ENCODE assay signal across 25 cellular contexts in the genomic region with DNA sequence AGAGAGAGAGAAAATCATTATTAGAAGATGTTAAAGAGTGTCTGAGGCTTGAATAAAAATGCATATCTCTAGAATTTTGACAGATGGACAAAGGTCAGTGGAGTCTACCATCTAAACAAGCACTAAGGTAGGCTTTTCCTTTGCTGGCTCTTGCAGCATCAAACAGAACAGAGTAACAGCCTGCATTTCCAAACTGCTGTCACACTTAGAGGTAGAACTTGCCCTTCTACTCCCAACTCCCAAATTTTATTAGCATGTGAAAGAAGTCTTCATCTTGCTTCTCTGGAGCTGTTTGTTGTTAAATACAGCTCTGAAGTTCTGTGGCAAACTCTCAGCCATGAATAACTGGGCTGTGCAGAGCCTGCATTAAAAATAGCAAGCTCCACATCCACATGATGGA.
"Had no signal": no experiment of that assay in that cellular context is flagged by ENCODE, and none has a peak within 500 bp of the region (broad histone marks: within the 10 kb centered on the region; RNA-seq: fewer than 3 reads in every experiment).

No MANE protein-coding gene starts in this region.

- H3K9me3 Mint-ChIP-seq: activated naive CD4-positive, alpha-beta T cell treated with anti-CD3 and anti-CD28 coated beads, Interleukin-2, amount 50 U/mL, for 72 hours; activated T-helper 1 cell treated with anti-CD3 and anti-CD28 coated beads, Interleukin-12 subunit alpha, Interleukin-12 subunit beta, Interleukin-2, Interleukin-4 antibody, amounts not matched to agents 30 ng/mL and 10 ng/mL and 1 ng/mL, durations not matched to agents 14 hours and 24 hours and 36 hours; dendritic cell treated with granulocyte-macrophage colony-stimulating factor and Interleukin-4, amounts not matched to agents 40 ng/mL and 50 ng/mL, for 4 days had no signal

- DNase-seq: activated CD4-positive, alpha-beta T cell treated with anti-CD3 and anti-CD28 coated beads for 36 hours; activated CD4-positive, alpha-beta T cell treated with anti-CD3 and anti-CD28 coated beads, Interleukin-2, amount 50 U/mL, for 48 hours; activated gamma-delta T cell treated with Interleukin-2 at 50 U/mL for 16 hours; activated T-cell treated with anti-CD3 and anti-CD28 coated beads for 4 hours; adrenal gland; effector CD8-positive, alpha-beta T cell; islet precursor cell; left colon; lower lobe of right lung; occipital lobe; posterior cingulate gyrus; retina; stimulated activated CD4-positive, alpha-beta T cell treated with anti-CD3 and anti-CD28 coated beads, Interleukin-12 subunit alpha, Interleukin-12 subunit beta, amount 100 ng/mL, for 4 hours; stimulated activated CD4-positive, alpha-beta T cell treated with anti-CD3 and anti-CD28 coated beads, Interleukin-1b, Interleukin-23, amount 100 ng/mL, for 48 hours; stimulated activated CD8-positive, alpha-beta memory T cell treated with anti-CD3 and anti-CD28 coated beads, Interleukin-4, amount 100 ng/mL, for 48 hours; stimulated activated naive CD4-positive, alpha-beta T cell treated with Interleukin-2 at 50 U/mL for 16 hours; T-helper 2 cell; trophoblast cell; WERI-Rb-1 had no signal

- H3K9me3 ChIP-seq: adrenal gland, lower lobe of right lung, suprapubic skin had no signal

- ATAC-seq: activated CD4-positive, alpha-beta T cell treated with anti-CD3 and anti-CD28 coated beads for 36 hours; activated naive CD4-positive, alpha-beta T cell treated with anti-CD3 and anti-CD28 coated beads, Interleukin-2, amount 50 U/mL, for 72 hours; esophagus mucosa; left colon; lower lobe of right lung had no signal

- H3K27me3 ChIP-seq: adrenal gland, suprapubic skin had no signal

- H3K4me3 Mint-ChIP-seq: activated CD4-positive, alpha-beta T cell treated with anti-CD3 and anti-CD28 coated beads for 36 hours; activated T-helper 1 cell treated with anti-CD3 and anti-CD28 coated beads, Interleukin-12 subunit alpha, Interleukin-12 subunit beta, Interleukin-2, Interleukin-4 antibody, amounts not matched to agents 30 ng/mL and 10 ng/mL and 1 ng/mL, durations not matched to agents 14 hours and 24 hours and 36 hours; dendritic cell treated with granulocyte-macrophage colony-stimulating factor and Interleukin-4, amounts not matched to agents 40 ng/mL and 50 ng/mL, for 4 days had no signal

- FAIRE-seq: bronchial epithelial cell had no signal

- H3K27ac ChIP-seq: adrenal gland, lower lobe of right lung, suprapubic skin, WERI-Rb-1 had no signal

- H3K27ac Mint-ChIP-seq: activated CD4-positive, alpha-beta T cell treated with anti-CD3 and anti-CD28 coated beads for 36 hours; activated naive CD4-positive, alpha-beta T cell treated with anti-CD3 and anti-CD28 coated beads, Interleukin-2, amount 50 U/mL, for 72 hours; activated T-helper 1 cell treated with anti-CD3 and anti-CD28 coated beads, Interleukin-12 subunit alpha, Interleukin-12 subunit beta, Interleukin-2, Interleukin-4 antibody, amounts not matched to agents 30 ng/mL and 10 ng/mL and 1 ng/mL, durations not matched to agents 14 hours and 24 hours and 36 hours; dendritic cell treated with granulocyte-macrophage colony-stimulating factor and Interleukin-4, amounts not matched to agents 40 ng/mL and 50 ng/mL, for 4 days had no signal

- H3K4me3 ChIP-seq: adrenal gland, lower lobe of right lung, suprapubic skin had no signal

- H3K36me3 ChIP-seq: adrenal gland, lower lobe of right lung, suprapubic skin, WERI-Rb-1 had no signal
